Comparison of ENCODE assay signal across 17 cellular contexts in the genomic region with DNA sequence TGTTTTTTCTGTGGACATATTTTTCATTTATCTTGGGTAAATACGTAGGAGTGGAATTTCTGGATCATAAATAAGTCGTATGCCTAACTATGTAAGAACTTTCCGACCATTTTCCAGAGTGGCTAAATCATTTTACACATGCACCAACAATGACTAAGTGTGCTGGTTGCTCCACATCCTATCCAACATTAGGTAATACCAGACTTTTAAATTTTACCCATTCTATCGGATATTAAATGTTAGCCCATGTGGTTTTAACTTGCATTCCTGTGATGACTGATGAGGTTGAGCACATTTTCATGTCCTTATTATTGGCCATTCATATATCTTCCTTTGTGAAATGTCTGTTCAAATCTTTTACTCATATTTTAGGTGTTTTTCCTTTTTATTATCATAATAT.
DNase-seq lines count a peak whose midpoint lies in the region; ATAC-seq, FAIRE-seq and TF ChIP-seq lines count a peak whose summit lies in the region.
"Had no signal": no experiment of that assay in that cellular context is flagged by ENCODE, and none has a peak within 500 bp of the region (broad histone marks: within the 10 kb centered on the region; RNA-seq: fewer than 3 reads in every experiment).

No MANE protein-coding gene starts in this region.

- H2BK5ac ChIP-seq in mesenchymal stem cell (ENCODE audit: low read depth, low read length, poor library complexity, severe bottlenecking) = no peak overlapping the region

- no peak overlapping the region for H2AK5ac ChIP-seq in mesenchymal stem cell (ENCODE audit: low read length, severe bottlenecking)

- no peaks in the 10 kb centered on the region for H3K79me1 ChIP-seq in mesenchymal stem cell (replicated peaks; ENCODE audit: low read length, poor library complexity, severe bottlenecking)

- intact Hi-C loops in ovary (cut with DNase I) = no loop called here
- intact Hi-C loops in cardiac septum (cut with DNase I) = no loop called here

- no peak for TF ChIP-seq CTCF in epithelial cell of esophagus (IDR thresholded peaks at IDR 0.05; ENCODE audit: insufficient read depth, low read depth, low read length, missing control alignments)
- TF ChIP-seq CTCF in ovary (IDR thresholded peaks at IDR 0.05) = no peak
- TF ChIP-seq CTCF in omental fat pad (IDR thresholded peaks at IDR 0.05) = no peak

- no peak overlapping the region for H4K8ac ChIP-seq in mesenchymal stem cell (ENCODE audit: low read length)

- TF ChIP-seq EP300 in ovary (IDR thresholded peaks at IDR 0.05) = no peak

- no peak overlapping the region for H2BK15ac ChIP-seq in mesenchymal stem cell (ENCODE audit: low read depth, poor library complexity, severe bottlenecking)

- no peak for ATAC-seq in omental fat pad (ENCODE audit: low FRiP score)
- ATAC-seq: activated CD8-positive, alpha-beta T cell treated with anti-CD3 and anti-CD28 coated beads, Interleukin-2, amount 10 ng/mL, durations not matched to agents 7 days and 5 days; activated T-helper 17 cell treated with anti-CD3 and anti-CD28 coated beads, Interleukin-2, amount 50 U/mL, for 72 hours had no signal

- no peak overlapping the region for H3K4me3 ChIP-seq in epithelial cell of esophagus (ENCODE audit: low read length)
- no peak overlapping the region for H3K4me3 ChIP-seq in mesenchymal stem cell (ENCODE audit: insufficient read depth in 1 of 2, low read depth in 1 of 2, low read length in 2 of 2)
- H3K4me3 ChIP-seq in ovary = no peak overlapping the region
- H3K4me3 ChIP-seq: prostate gland, testis had no signal

- DNase-seq in EH (ENCODE audit: low read depth) (peak; percentile 85), RCC 7860 (ENCODE audit: low spot score) (peak; percentile 91), epithelial cell of esophagus (ENCODE audit: low read depth) (peak; percentile 88), mesenchymal stem cell (no peak), NK-92 (lab: John Stamatoyannopoulos, UW; ENCODE audit: unreplicated experiment) (no peak), ovary (no peak), cardiac septum (ENCODE audit: low spot score) (no peak), omental fat pad (ENCODE audit: low spot score) (no peak)
- DNase-seq: activated CD8-positive, alpha-beta T cell treated with anti-CD3 and anti-CD28 coated beads, Interleukin-2, amount 10 ng/mL, durations not matched to agents 7 days and 5 days; aorta; glutamatergic neuron; NCI-H1417 treated with DMSO at 0.1 percent for 48 hours; NCI-H345; testis had no signal

- no peak overlapping the region for H3K23ac ChIP-seq in mesenchymal stem cell (ENCODE audit: low read length in 2 of 2)

- TF ChIP-seq POLR2A in ovary (IDR thresholded peaks at IDR 0.05) = no peak

- no peak overlapping the region for H2AFZ ChIP-seq in mesenchymal stem cell (ENCODE audit: low read depth, low read length)

- H3K36me3 ChIP-seq in mesenchymal stem cell (ENCODE audit: control insufficient read depth in 1 of 2, insufficient read depth in 2 of 2, low read depth in 1 of 2, low read length in 2 of 2) (no peaks in the 10 kb centered on the region), ovary (no peaks in the 10 kb centered on the region)
- H3K36me3 ChIP-seq: prostate gland had no signal

- H3K14ac ChIP-seq in mesenchymal stem cell (ENCODE audit: low read length in 2 of 2) = no peak overlapping the region

- H3K27ac ChIP-seq in mesenchymal stem cell (ENCODE audit: low read length, poor library complexity, severe bottlenecking) = no peak overlapping the region
- H3K27ac ChIP-seq in ovary = no peak overlapping the region
- H3K27ac ChIP-seq: C4-2B, prostate gland, testis had no signal

- H3K4me1 ChIP-seq in mesenchymal stem cell (ENCODE audit: control insufficient read depth, insufficient read depth, low read depth, low read length) (no peaks in the 10 kb centered on the region), ovary (ENCODE audit: insufficient read depth) (no peaks in the 10 kb centered on the region)
- H3K4me1 ChIP-seq: prostate gland, testis had no signal

- peak overlapping the region; percentile 53 for H3K9ac ChIP-seq in mesenchymal stem cell (ENCODE audit: low read length)

- H3K9me3 ChIP-seq in mesenchymal stem cell (ENCODE audit: control insufficient read depth, low read length) (no peaks in the 10 kb centered on the region), ovary (no peaks in the 10 kb centered on the region)
- H3K9me3 ChIP-seq: prostate gland, testis had no signal

- no peak overlapping the region for H2BK12ac ChIP-seq in mesenchymal stem cell (ENCODE audit: low read length in 2 of 2)

- 93% methylated on average over 3 of the region's 4 CpGs for WGBS in mesenchymal stem cell
- 43 to 49% (median 44%) methylated on average over 4 of the region's 4 CpGs for WGBS in ovary, 3 donors

- H3K27me3 ChIP-seq in mesenchymal stem cell (ENCODE audit: control insufficient read depth in 1 of 2, insufficient read depth in 1 of 2, low read length in 2 of 2) = no peaks in the 10 kb centered on the region
- no peaks in the 10 kb centered on the region for H3K27me3 ChIP-seq in ovary
- H3K27me3 ChIP-seq: testis had no signal

- H4K91ac ChIP-seq in mesenchymal stem cell (ENCODE audit: low read length) = no peak overlapping the region

- peak; percentile 98 for FAIRE-seq in RCC 7860 (lab: Jason Lieb, UNC)

- H3K4me2 ChIP-seq in mesenchymal stem cell (ENCODE audit: low read length, poor library complexity, severe bottlenecking) = no peak overlapping the region

- no peak overlapping the region for H3K4ac ChIP-seq in mesenchymal stem cell (ENCODE audit: low read depth in 1 of 2, low read length in 2 of 2)

- H3K18ac ChIP-seq in mesenchymal stem cell (ENCODE audit: low read depth in 1 of 2, low read length in 2 of 2) = no peak overlapping the region

- H2BK120ac ChIP-seq in mesenchymal stem cell (ENCODE audit: low read depth, low read length) = no peak overlapping the region

Comparison
In these comparisons a context has a peak if more than half of its experiments do, and no peak if none do; other contexts are left out.
1. DNase-seq: peak in EH (single experiment), RCC 7860 (single experiment) and epithelial cell of esophagus (single experiment); none in mesenchymal stem cell (single experiment), NK-92 (single experiment), ovary (0 of 5), cardiac septum (single experiment) and omental fat pad (single experiment).